8 cellular contexts compared by ENCODE assay signal in the genomic region with DNA sequence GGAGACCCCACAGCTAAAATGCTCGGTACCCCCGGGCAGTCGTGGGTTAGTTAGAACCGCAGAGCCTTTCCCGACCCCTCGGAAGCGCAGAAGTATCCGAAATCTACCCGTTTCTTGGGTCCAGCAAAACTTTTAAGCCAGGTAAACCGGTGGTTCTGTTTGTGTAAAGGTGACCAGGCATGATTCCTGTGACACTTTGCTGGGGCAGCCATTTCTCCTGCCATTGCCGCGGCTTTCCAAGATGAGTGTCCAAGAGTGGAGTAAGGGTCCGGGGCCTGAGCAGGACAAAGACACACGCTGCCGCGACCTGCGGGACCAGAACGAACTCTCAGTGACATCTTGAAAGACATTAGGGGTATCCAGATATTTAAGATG. TPM values are rescaled to one million over a fixed set of nuclear protein-coding genes. Genes with fewer than 3 reads are reported as not detected.
DNase-seq lines count a peak whose midpoint lies in the region; TF ChIP-seq lines count a peak whose summit lies in the region.

No MANE protein-coding gene starts in this region.

- no peaks in the 10 kb centered on the region for H3K9me3 ChIP-seq in osteoblast (ENCODE audit: low read depth, low read length)

- no peaks in the 10 kb centered on the region for H3K27me3 ChIP-seq in GM06990 (replicated peaks; ENCODE audit: control insufficient read depth, insufficient read depth, low read length)
- no peaks in the 10 kb centered on the region for H3K27me3 ChIP-seq in osteoblast (ENCODE audit: insufficient read depth, low read length)

- TF ChIP-seq CTCF in GM06990 (IDR thresholded peaks at IDR 0.05; ENCODE audit: insufficient read depth, low read length, poor library complexity, severe bottlenecking) = no peak
- no peak for TF ChIP-seq CTCF in osteoblast (IDR thresholded peaks at IDR 0.05; ENCODE audit: extremely low read depth, low read depth, low read length)

- peak overlapping the region; percentile 69 for H3K4me3 ChIP-seq in GM06990 (replicated peaks; ENCODE audit: low read depth, low read length)
- H3K4me3 ChIP-seq in osteoblast (ENCODE audit: insufficient read depth, low read length) = peak overlapping the region; percentile 75

- H3K4me2 ChIP-seq in osteoblast (ENCODE audit: insufficient read depth, low read length) = peak overlapping the region; percentile 75

- peaks cover 4% of the 10 kb centered on the region for H3K36me3 ChIP-seq in GM06990 (ENCODE audit: control insufficient read depth, insufficient read depth, low read length)
- peaks cover 12% of the 10 kb centered on the region for H3K36me3 ChIP-seq in osteoblast (ENCODE audit: insufficient read depth, low read length)

- no peaks in the 10 kb centered on the region for H3K79me2 ChIP-seq in osteoblast (ENCODE audit: insufficient read depth, low read length)

- H3K27ac ChIP-seq in epithelial cell of prostate (peak overlapping the region; percentile 96), osteoblast (ENCODE audit: low read depth, low read length) (no peak overlapping the region)

- DNase-seq in GM06990 (ENCODE audit: extremely low read depth, insufficient read length) (no peak), NCI-H774 (lab: John Stamatoyannopoulos, UW) (peak; percentile 10), epithelial cell of prostate (ENCODE audit: low read depth, low spot score) (no peak), osteoblast (ENCODE audit: insufficient read length, low spot score, missing footprints) (no peak), DMS153 (lab: John Stamatoyannopoulos, UW) (no peak), GOT3 (lab: John Stamatoyannopoulos, UW) (no peak), NCI-H2196 (lab: John Stamatoyannopoulos, UW; ENCODE audit: unreplicated experiment) (no peak), NCI-H1436 treated with DMSO at 0.1 percent for 48 hours (lab: John Stamatoyannopoulos, UW) (no peak)

- peak overlapping the region; percentile 67 for H2AFZ ChIP-seq in osteoblast (ENCODE audit: low read length)

- H4K20me1 ChIP-seq in osteoblast (ENCODE audit: insufficient read depth, low read length) = no peaks in the 10 kb centered on the region

- H3K4me1 ChIP-seq in osteoblast (ENCODE audit: insufficient read depth, low read length) = no peaks in the 10 kb centered on the region

RNA-seq across cellular contexts. Expression of a gene that starts 0.7 kb away (rescaled TPM):
- 7.7 and 9.4 TPM in 2 replicates for total RNA-seq in osteoblast

RNA-seq across cellular contexts. Expression of a gene that starts 46.0 kb away (rescaled TPM):
- 26.8 and 30.6 TPM in 2 replicates for total RNA-seq in osteoblast

RNA-seq across cellular contexts. Expression of a gene that starts 46.3 kb away (rescaled TPM):
- 13.6 and 19.9 TPM in 2 replicates for total RNA-seq in osteoblast

RNA-seq across cellular contexts. Expression of a gene that starts 46.3 kb away (rescaled TPM):
- total RNA-seq in osteoblast = 84.7 and 85.2 TPM in 2 replicates
